In the genomic region with DNA sequence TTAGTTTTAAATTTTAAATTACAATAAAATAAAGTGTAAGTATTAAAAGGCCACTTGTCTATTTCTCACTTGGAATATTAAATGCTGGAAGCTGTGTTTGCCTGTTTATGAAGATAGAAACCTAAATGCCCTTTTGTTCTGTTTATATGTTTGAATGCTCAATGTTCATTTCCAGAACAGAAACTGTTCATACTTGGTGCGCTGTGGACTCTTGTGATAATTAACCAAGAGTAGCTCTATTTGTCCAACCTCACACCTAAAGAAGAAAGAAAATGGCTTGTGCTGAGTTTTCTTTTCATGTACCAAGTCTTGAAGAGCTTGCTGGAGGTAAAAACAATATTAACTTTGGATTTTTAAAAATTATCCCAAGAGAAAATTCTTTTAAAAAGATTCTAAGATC, we compare ENCODE assay signal across 15 cellular contexts. TPM values are rescaled to one million over a fixed set of nuclear protein-coding genes. Genes with fewer than 3 reads are reported as not detected.
DNase-seq lines count a peak whose midpoint lies in the region; ATAC-seq and TF ChIP-seq lines count a peak whose summit lies in the region.
"Had no signal": no experiment of that assay in that cellular context is flagged by ENCODE, and none has a peak within 500 bp of the region (broad histone marks: within the 10 kb centered on the region; RNA-seq: fewer than 3 reads in every experiment).

No MANE protein-coding gene starts in this region.

- TF ChIP-seq CTCF in GM13977 (IDR thresholded peaks at IDR 0.05; ENCODE audit: extremely low read depth, insufficient read depth, missing control alignments) = no peak

- DNase-seq in GM13977 (ENCODE audit: low spot score) (peak; percentile 21), COLO829 (ENCODE audit: low spot score) (no peak), SK-N-DZ (ENCODE audit: low spot score) (no peak), pons (ENCODE audit: low spot score) (no peak), DMS79 treated with DMSO at 0.1 percent for 48 hours (lab: John Stamatoyannopoulos, UW) (no peak)
- DNase-seq: activated naive CD8-positive, alpha-beta T cell treated with anti-CD3 and anti-CD28 coated beads, Interleukin-2, amount 50 U/mL, for 24 hours; foreskin keratinocyte; NCI-H446; RPMI8226; spleen; T-helper 9 cell; trophoblast cell had no signal

- peak; percentile 56 for ATAC-seq in GM19455 (IDR thresholded peaks at IDR 0.05; ENCODE audit: unreplicated experiment)
- ATAC-seq in HG02870 (IDR thresholded peaks at IDR 0.05; ENCODE audit: unreplicated experiment) = peak; percentile 53
- peak; percentile 79 for ATAC-seq in HG03520 (IDR thresholded peaks at IDR 0.05; ENCODE audit: unreplicated experiment)
- ATAC-seq: activated naive CD8-positive, alpha-beta T cell treated with anti-CD3 and anti-CD28 coated beads, Interleukin-2, amount 50 U/mL, for 24 hours; foreskin keratinocyte had no signal

- in situ Hi-C loops in GM13977 (cut with MboI; ENCODE audit: low pct_unique_long_range_greater_than_20kb, low sequenced_read_pairs, unreplicated experiment) = no loop called here

RNA-seq across cellular contexts. Expression of gene C11orf54, which starts 5.7 kb away (rescaled TPM):
- 37.7 and 50.3 TPM in 2 replicates for polyA plus RNA-seq in SK-N-DZ (2014; cell fraction: cytosol; rRNA removed)
- polyA plus RNA-seq in SK-N-DZ (2014; cell fraction: nucleus; rRNA removed) = 33.5 and 44.9 TPM in 2 replicates

RNA-seq across cellular contexts. Expression of gene TAF1D, which starts 5.8 kb away (rescaled TPM):
- polyA plus RNA-seq in SK-N-DZ (2014; cell fraction: cytosol; rRNA removed) = 213 and 236 TPM in 2 replicates
- 1,288 and 1,293 TPM in 2 replicates for polyA plus RNA-seq in SK-N-DZ (2014; cell fraction: nucleus; rRNA removed)

RNA-seq across cellular contexts. Expression of gene MED17, which starts 37.0 kb away (rescaled TPM):
- polyA plus RNA-seq in SK-N-DZ (2014; cell fraction: cytosol; rRNA removed) = 46.3 and 60.8 TPM in 2 replicates
- polyA plus RNA-seq in SK-N-DZ (2014; cell fraction: nucleus; rRNA removed) = 72.9 and 74.9 TPM in 2 replicates
